ENCODE assay signal across 1 cellular context in the genomic region with DNA sequence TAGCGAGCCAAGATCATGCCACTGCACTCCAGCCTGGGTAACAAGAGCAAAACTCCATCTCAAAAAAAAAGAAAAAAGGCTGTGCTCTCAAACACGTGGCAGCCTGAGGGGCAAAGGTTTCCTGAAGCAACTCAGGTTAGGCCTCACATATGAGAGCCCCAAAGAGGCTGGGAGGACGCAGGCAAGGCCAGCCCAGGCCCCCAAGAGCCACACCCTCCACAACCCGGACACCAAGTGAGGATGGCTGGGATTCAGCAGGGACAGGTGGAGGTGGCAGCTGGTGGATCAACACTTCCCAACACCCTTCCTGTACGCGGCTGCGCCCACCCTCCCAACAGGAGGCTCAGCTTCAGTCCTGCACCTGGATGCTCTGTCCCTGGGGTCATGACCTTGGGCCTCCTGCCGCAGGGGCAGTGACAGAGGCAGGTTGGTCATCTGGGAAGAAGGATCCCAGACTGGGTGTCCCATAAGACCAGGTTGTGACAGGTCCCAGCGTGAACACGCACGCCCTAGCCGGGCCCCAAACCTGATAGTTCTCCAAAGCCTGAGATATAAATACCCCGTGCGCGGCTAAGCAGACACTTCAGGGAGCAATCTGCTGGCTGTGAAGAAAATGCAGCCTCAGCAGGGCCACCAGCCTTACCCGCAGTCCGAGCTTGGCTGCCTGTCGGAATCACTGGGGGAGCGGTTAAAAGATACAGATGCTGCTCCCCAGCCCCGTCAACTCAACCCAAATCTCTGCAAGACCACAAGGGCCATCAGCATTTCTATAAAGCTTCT.
TF ChIP-seq lines count a peak whose summit lies in the region.

No MANE protein-coding gene starts in this region.

TF ChIP-seq in GM23338, 12 proteins besides CTCF, POLR2A, EP300 and RAD21:
- TF ChIP-seq, protein P1, sequence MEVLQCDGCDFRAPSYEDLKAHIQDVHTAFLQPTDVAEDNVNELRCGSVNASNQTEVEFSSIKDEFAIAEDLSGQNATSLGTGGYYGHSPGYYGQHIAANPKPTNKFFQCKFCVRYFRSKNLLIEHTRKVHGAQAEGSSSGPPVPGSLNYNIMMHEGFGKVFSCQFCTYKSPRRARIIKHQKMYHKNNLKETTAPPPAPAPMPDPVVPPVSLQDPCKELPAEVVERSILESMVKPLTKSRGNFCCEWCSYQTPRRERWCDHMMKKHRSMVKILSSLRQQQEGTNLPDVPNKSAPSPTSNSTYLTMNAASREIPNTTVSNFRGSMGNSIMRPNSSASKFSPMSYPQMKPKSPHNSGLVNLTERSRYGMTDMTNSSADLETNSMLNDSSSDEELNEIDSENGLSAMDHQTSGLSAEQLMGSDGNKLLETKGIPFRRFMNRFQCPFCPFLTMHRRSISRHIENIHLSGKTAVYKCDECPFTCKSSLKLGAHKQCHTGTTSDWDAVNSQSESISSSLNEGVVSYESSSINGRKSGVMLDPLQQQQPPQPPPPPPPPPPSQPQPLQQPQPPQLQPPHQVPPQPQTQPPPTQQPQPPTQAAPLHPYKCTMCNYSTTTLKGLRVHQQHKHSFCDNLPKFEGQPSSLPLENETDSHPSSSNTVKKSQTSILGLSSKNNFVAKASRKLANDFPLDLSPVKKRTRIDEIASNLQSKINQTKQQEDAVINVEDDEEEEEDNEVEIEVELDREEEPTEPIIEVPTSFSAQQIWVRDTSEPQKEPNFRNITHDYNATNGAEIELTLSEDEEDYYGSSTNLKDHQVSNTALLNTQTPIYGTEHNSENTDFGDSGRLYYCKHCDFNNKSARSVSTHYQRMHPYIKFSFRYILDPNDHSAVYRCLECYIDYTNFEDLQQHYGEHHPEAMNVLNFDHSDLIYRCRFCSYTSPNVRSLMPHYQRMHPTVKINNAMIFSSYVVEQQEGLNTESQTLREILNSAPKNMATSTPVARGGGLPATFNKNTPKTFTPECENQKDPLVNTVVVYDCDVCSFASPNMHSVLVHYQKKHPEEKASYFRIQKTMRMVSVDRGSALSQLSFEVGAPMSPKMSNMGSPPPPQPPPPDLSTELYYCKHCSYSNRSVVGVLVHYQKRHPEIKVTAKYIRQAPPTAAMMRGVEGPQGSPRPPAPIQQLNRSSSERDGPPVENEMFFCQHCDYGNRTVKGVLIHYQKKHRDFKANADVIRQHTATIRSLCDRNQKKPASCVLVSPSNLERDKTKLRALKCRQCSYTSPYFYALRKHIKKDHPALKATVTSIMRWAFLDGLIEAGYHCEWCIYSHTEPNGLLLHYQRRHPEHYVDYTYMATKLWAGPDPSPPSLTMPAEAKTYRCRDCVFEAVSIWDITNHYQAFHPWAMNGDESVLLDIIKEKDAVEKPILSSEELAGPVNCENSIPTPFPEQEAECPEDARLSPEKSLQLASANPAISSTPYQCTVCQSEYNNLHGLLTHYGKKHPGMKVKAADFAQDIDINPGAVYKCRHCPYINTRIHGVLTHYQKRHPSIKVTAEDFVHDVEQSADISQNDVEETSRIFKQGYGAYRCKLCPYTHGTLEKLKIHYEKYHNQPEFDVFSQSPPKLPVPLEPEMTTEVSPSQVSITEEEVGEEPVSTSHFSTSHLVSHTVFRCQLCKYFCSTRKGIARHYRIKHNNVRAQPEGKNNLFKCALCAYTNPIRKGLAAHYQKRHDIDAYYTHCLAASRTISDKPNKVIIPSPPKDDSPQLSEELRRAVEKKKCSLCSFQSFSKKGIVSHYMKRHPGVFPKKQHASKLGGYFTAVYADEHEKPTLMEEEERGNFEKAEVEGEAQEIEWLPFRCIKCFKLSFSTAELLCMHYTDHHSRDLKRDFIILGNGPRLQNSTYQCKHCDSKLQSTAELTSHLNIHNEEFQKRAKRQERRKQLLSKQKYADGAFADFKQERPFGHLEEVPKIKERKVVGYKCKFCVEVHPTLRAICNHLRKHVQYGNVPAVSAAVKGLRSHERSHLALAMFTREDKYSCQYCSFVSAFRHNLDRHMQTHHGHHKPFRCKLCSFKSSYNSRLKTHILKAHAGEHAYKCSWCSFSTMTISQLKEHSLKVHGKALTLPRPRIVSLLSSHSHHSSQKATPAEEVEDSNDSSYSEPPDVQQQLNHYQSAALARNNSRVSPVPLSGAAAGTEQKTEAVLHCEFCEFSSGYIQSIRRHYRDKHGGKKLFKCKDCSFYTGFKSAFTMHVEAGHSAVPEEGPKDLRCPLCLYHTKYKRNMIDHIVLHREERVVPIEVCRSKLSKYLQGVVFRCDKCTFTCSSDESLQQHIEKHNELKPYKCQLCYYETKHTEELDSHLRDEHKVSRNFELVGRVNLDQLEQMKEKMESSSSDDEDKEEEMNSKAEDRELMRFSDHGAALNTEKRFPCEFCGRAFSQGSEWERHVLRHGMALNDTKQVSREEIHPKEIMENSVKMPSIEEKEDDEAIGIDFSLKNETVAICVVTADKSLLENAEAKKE (CRISPR knock-in tag; IDR thresholded peaks at IDR 0.05), result no peak
- TF ChIP-seq POLR2AphosphoS5 (IDR thresholded peaks at IDR 0.05; ENCODE audit: low read depth), result no peak
- TF ChIP-seq ZNF114 (CRISPR knock-in tag; IDR thresholded peaks at IDR 0.05), result no peak
- TF ChIP-seq, protein P2, sequence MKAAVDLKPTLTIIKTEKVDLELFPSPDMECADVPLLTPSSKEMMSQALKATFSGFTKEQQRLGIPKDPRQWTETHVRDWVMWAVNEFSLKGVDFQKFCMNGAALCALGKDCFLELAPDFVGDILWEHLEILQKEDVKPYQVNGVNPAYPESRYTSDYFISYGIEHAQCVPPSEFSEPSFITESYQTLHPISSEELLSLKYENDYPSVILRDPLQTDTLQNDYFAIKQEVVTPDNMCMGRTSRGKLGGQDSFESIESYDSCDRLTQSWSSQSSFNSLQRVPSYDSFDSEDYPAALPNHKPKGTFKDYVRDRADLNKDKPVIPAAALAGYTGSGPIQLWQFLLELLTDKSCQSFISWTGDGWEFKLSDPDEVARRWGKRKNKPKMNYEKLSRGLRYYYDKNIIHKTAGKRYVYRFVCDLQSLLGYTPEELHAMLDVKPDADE (IDR thresholded peaks at IDR 0.05), result no peak
